12 cellular contexts compared by ENCODE assay signal in genomic region chr17:78364436-78365281, GRCh38. TPM values are rescaled to one million over a fixed set of nuclear protein-coding genes. Genes with fewer than 3 reads are reported as not detected.
DNase-seq lines count a peak whose midpoint lies in the region; ATAC-seq and TF ChIP-seq lines count a peak whose summit lies in the region.
"Had no signal": no experiment of that assay in that cellular context is flagged by ENCODE, and none has a peak within 500 bp of the region (broad histone marks: within the 10 kb centered on the region; RNA-seq: fewer than 3 reads in every experiment).

No MANE protein-coding gene starts in this region.

- H3K36me3 Mint-ChIP-seq in WTC11 = no peaks in the 10 kb centered on the region

- peak overlapping the region; percentile 16; the same call in 1 of the 2 replicates for H3K4me3 Mint-ChIP-seq in WTC11

- peak overlapping the region in 2 of 3 donors; percentile 70 to 86 for H3K27ac ChIP-seq in thyroid gland

- intact Hi-C loops in thyroid gland (cut with DNase I) = no loop called here

- POLR2A ChIA-PET in WTC11 (lab: Charles Lee) = interaction anchor here (0.6 to 1.8 kb wide), 2 partner anchors 9 to 457 kb away, joined by 3 to 7 read pairs; no protein-coding TSS in a partner anchor

- WGBS in thyroid gland, 2 donors = 84% methylated on average over 15 to 23 of the region's 26 CpGs

- H3K4me1 Mint-ChIP-seq in WTC11 = peaks cover 78% of the 10 kb centered on the region

- no peak for ATAC-seq in WTC11
- ATAC-seq in GM19463 (IDR thresholded peaks at IDR 0.05; ENCODE audit: unreplicated experiment) = no peak
- ATAC-seq: left ventricle myocardium superior had no signal

- H3K36me3 ChIP-seq in thyroid gland = no peaks in the 10 kb centered on the region

- CTCF ChIA-PET in WTC11 (lab: Charles Lee) = interaction anchor here (0.7 to 9.8 kb wide), 14 partner anchors 8 to 113 kb away, joined by 3 to 115 read pairs (median 4); partner anchors contain the start of gene PGS1

- peak; percentile 65 to 75 for DNase-seq in activated T-cell treated with anti-CD3 and anti-CD28 coated beads, Interleukin-2, amount 50 U/mL, for 48 hours
- no peak for DNase-seq in activated T-cell treated with anti-CD3 and anti-CD28 coated beads, Interleukin-2, amount 50 U/mL, for 1 hour
- DNase-seq in WTC11 (ENCODE audit: low spot score) = no peak
- DNase-seq in islet precursor cell = peak; percentile 74
- no peak for DNase-seq in thyroid gland
- DNase-seq in COR-L47 (lab: John Stamatoyannopoulos, UW) = no peak
- DNase-seq in activated effector memory CD4-positive, alpha-beta T cell treated with anti-CD3 and anti-CD28 coated beads, Interleukin-2, amount 50 U/mL, for 16 hours = no peak
- DNase-seq: ACHN; activated CD4-positive, alpha-beta T cell treated with anti-CD3 and anti-CD28 coated beads, Interleukin-2, amount 50 U/mL, for 4 hours; EL; left ventricle myocardium superior had no signal

- no peak overlapping the region for H3K4me3 ChIP-seq in thyroid gland (replicated peaks in 1 of 3)

- H3K9me3 Mint-ChIP-seq in WTC11 = no peaks in the 10 kb centered on the region

- H3K27ac Mint-ChIP-seq in WTC11 = peak overlapping the region; percentile 84

- H3K27me3 Mint-ChIP-seq in WTC11 (ENCODE audit: low read depth) = no peaks in the 10 kb centered on the region

- no peaks in the 10 kb centered on the region for H3K9me3 ChIP-seq in thyroid gland

- TF ChIP-seq CTCF in WTC11 (IDR thresholded peaks at IDR 0.05) = no peak
- no peak for TF ChIP-seq CTCF in thyroid gland (IDR thresholded peaks at IDR 0.05)

- H3K4me1 ChIP-seq in thyroid gland = peaks cover 25 to 46% of the 10 kb centered on the region in 2 donors

- no peaks in the 10 kb centered on the region for H3K27me3 ChIP-seq in thyroid gland

- TF ChIP-seq POLR2A in thyroid gland (IDR thresholded peaks at IDR 0.05) = no peak

TF ChIP-seq in WTC11, 78 proteins besides CTCF, POLR2A, EP300 and RAD21:
- TF ChIP-seq ARID4B (CRISPR knock-in tag; IDR thresholded peaks at IDR 0.05; ENCODE audit: borderline replicate concordance) (no peak), SP1 (CRISPR knock-in tag; conservative IDR thresholded peaks at IDR 0.05) (0 out of 2 replicates have a peak, but pooled peaks have one; percentile 23), OVOL2 (CRISPR knock-in tag; IDR thresholded peaks at IDR 0.05; ENCODE audit: borderline replicate concordance) (no peak), TEAD1 (CRISPR knock-in tag; IDR thresholded peaks at IDR 0.05) (0 out of 2 replicates have a peak, but pooled peaks have one; percentile 26), ZMAT4 (CRISPR knock-in tag; IDR thresholded peaks at IDR 0.05) (no peak), ZSCAN18 (CRISPR knock-in tag; IDR thresholded peaks at IDR 0.05) (no peak), ATF3 (CRISPR knock-in tag; conservative IDR thresholded peaks at IDR 0.05) (no peak), IRF2 (CRISPR knock-in tag; IDR thresholded peaks at IDR 0.05; ENCODE audit: borderline replicate concordance, low read depth) (no peak)

RNA-seq across cellular contexts. Expression of gene SOCS3, which starts 4.8 kb away (rescaled TPM):
- total RNA-seq in WTC11 (2021) (23.8 to 24.6 TPM (median 24.2 TPM) in 3 replicates), thyroid gland (100 to 1,000 TPM in 1 of 4 donors, 10 to 100 TPM in 2, 1 to 10 TPM in 1; 9.2 to 110 (median 33.3) TPM)

RNA-seq across cellular contexts. Expression of gene PGS1, which starts 13.8 kb away (rescaled TPM):
- total RNA-seq in WTC11 (2021) (45.4 to 51.4 TPM (median 47.0 TPM) in 3 replicates), thyroid gland (10 to 100 TPM; 41.2 to 87.2 (median 69.1) TPM)

Comparison
In these comparisons a context has a peak if more than half of its experiments do, and no peak if none do; other contexts are left out.
1. DNase-seq: peak in activated T-cell treated with anti-CD3 and anti-CD28 coated beads, Interleukin-2, amount 50 U/mL, for 48 hours (2 of 2) and islet precursor cell (single experiment); none in activated T-cell treated with anti-CD3 and anti-CD28 coated beads, Interleukin-2, amount 50 U/mL, for 1 hour (single experiment), WTC11 (single experiment), thyroid gland (0 of 2), COR-L47 (single experiment) and activated effector memory CD4-positive, alpha-beta T cell treated with anti-CD3 and anti-CD28 coated beads, Interleukin-2, amount 50 U/mL, for 16 hours (single experiment).